In the genomic region with DNA sequence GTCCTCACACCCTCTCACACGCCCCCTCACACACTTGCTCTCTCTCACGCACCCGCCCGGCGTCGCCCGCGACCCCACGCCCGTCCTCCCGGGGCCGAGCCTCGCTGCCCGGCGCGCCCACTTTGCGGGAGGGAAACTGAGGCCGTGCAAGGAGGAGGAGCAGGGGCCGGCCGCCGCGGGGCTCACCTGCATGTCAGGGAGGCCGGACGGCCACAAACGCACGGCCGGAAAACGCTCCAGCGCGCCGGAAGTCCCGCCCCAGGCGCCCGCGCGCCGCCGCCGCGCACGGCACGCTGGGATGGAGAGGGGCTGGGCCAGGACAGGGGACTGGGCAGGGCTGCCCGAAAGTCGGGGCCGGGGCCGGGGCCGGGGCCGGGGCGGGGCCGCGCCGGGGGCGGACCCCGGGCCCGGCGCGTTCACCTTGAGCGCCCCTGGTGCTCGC, we compare ENCODE assay signal across 8 cellular contexts. TPM values are rescaled to one million over a fixed set of nuclear protein-coding genes. Genes with fewer than 3 reads are reported as not detected.
DNase-seq lines count a peak whose midpoint lies in the region; ATAC-seq, FAIRE-seq and TF ChIP-seq lines count a peak whose summit lies in the region.

A gene (minus strand): TSS at position 222 of the 442 bp plus-strand sequence. CDS start 5,994 bp downstream, outside the sequence.

- H4K20me1 ChIP-seq in endothelial cell of umbilical vein (replicated peaks; ENCODE audit: control insufficient read depth, extremely low read depth, insufficient read depth, low read length): no peaks in the 10 kb centered on the region

- peak; percentile 78 for TF ChIP-seq POLR2A in endothelial cell of umbilical vein (IDR thresholded peaks at IDR 0.05; ENCODE audit: low read depth, low read length)

- H3K4me3 ChIP-seq in CD8-positive, alpha-beta T cell (ENCODE audit: low read depth, low read length): peak within 1 kb of the TSS; percentile 92
- H3K4me3 ChIP-seq in NT2/D1 (ENCODE audit: insufficient read length, low read depth) (peak within 1 kb of the TSS; percentile 90), endothelial cell of umbilical vein (replicated peaks in 1 of 3; ENCODE audit: insufficient read depth in 1 of 3, low read depth in 1 of 3, low read length in 3 of 3) (peak within 1 kb of the TSS; percentile 74 to 96 (median 81))

- no peaks in the 10 kb centered on the region for H3K9me3 ChIP-seq in CD8-positive, alpha-beta T cell (ENCODE audit: low read length)
- H3K9me3 ChIP-seq in NT2/D1 (ENCODE audit: insufficient read depth, low read length) (no peaks in the 10 kb centered on the region), endothelial cell of umbilical vein (replicated peaks; ENCODE audit: control insufficient read depth, insufficient read depth, low read length) (no peaks in the 10 kb centered on the region)

- no peaks in the 10 kb centered on the region for H3K9me1 ChIP-seq in endothelial cell of umbilical vein (replicated peaks; ENCODE audit: control insufficient read depth, extremely low read depth, insufficient read depth, low read length)

- peak within 1 kb of the TSS; percentile 91 for H3K4me3 Mint-ChIP-seq in CD8-positive, alpha-beta T cell

- H3K4me1 ChIP-seq in CD8-positive, alpha-beta T cell (ENCODE audit: insufficient read depth, low read length): peaks cover 16% of the 10 kb centered on the region
- H3K4me1 ChIP-seq in NT2/D1 (ENCODE audit: insufficient read depth, insufficient read length) (peaks cover 14% of the 10 kb centered on the region), endothelial cell of umbilical vein (ENCODE audit: control insufficient read depth, extremely low read depth, insufficient read depth, low read length) (peaks cover 8% of the 10 kb centered on the region)

- POLR2A ChIA-PET in CD8-positive, alpha-beta T cell (lab: Charles Lee): interaction anchor here (1.1 kb wide), 1 partner anchor 68 kb away, joined by 4 read pairs; a partner anchor contains a TSS
- POLR2A ChIA-PET in endothelial cell of umbilical vein (lab: Charles Lee): no interaction called here

- peak; percentile 94 for ATAC-seq in CD8-positive, alpha-beta T cell
- peak; percentile 51 for ATAC-seq in GM19468 (IDR thresholded peaks at IDR 0.05; ENCODE audit: extremely low read depth, unreplicated experiment)

- peak within 1 kb of the TSS; percentile 98 for H2AFZ ChIP-seq in endothelial cell of umbilical vein (ENCODE audit: low read depth, low read length)

- peaks cover 12% of the 10 kb centered on the region for H3K36me3 Mint-ChIP-seq in CD8-positive, alpha-beta T cell

- no TSS peak for BruUV-seq in endothelial cell of umbilical vein (replicated peaks; lab: Mats Ljungman, UMichigan)

- peaks cover 17% of the 10 kb centered on the region for H3K79me2 ChIP-seq in endothelial cell of umbilical vein (ENCODE audit: control insufficient read depth, insufficient read depth, low read length)

- CTCF ChIA-PET in CD8-positive, alpha-beta T cell (lab: Charles Lee): interaction anchor here (2.0 kb wide), 1 partner anchor 14 kb away, joined by 7 read pairs; no protein-coding TSS in a partner anchor
- CTCF ChIA-PET in endothelial cell of umbilical vein (lab: Charles Lee): interaction anchor here (0.7 to 1.8 kb wide), 3 partner anchors 9 to 99 kb away, joined by 3 to 9 read pairs (median 6); no protein-coding TSS in a partner anchor

- H3K9ac ChIP-seq in NT2/D1 (ENCODE audit: insufficient read length, low read depth) (peak within 1 kb of the TSS; percentile 97), endothelial cell of umbilical vein (replicated peaks; ENCODE audit: extremely low read depth, insufficient read depth, low read length) (peak within 1 kb of the TSS; percentile 67)

- FAIRE-seq in endothelial cell of umbilical vein (lab: Jason Lieb, UNC): peak; percentile 72

- no peaks in the 10 kb centered on the region for H3K9me3 Mint-ChIP-seq in CD8-positive, alpha-beta T cell

- no peaks in the 10 kb centered on the region for H3K36me3 ChIP-seq in CD8-positive, alpha-beta T cell (ENCODE audit: insufficient read depth, low read length)
- H3K36me3 ChIP-seq in NT2/D1 (ENCODE audit: insufficient read depth, insufficient read length, low read length): peaks cover 36% of the 10 kb centered on the region
- no peaks in the 10 kb centered on the region for H3K36me3 ChIP-seq in endothelial cell of umbilical vein (ENCODE audit: control insufficient read depth in 2 of 2, extremely low read depth in 1 of 2, insufficient read depth in 2 of 2, low read length in 2 of 2)

- no peaks in the 10 kb centered on the region for H3K27me3 Mint-ChIP-seq in CD8-positive, alpha-beta T cell (ENCODE audit: low read depth)

- dilution Hi-C loops in endothelial cell of umbilical vein (cut with MboI; ENCODE audit: extremely low pct_ligation_motif_present, low sequenced_read_pairs): no loop called here

- peak within 1 kb of the TSS; percentile 71 for H3K27ac Mint-ChIP-seq in CD8-positive, alpha-beta T cell

- no peak for TF ChIP-seq CTCF in CD8-positive, alpha-beta T cell (IDR thresholded peaks at IDR 0.05)
- no peak for TF ChIP-seq CTCF in endothelial cell of umbilical vein (IDR thresholded peaks at IDR 0.05; ENCODE audit: extremely low read depth in 1 of 2, insufficient read depth in 1 of 2, low read depth in 1 of 2, low read length in 2 of 2)

- H3K4me1 Mint-ChIP-seq in CD8-positive, alpha-beta T cell (ENCODE audit: low read depth): peaks cover 24% of the 10 kb centered on the region

- no peaks in the 10 kb centered on the region for H3K27me3 ChIP-seq in CD8-positive, alpha-beta T cell (ENCODE audit: insufficient read depth, low read length)
- no peaks in the 10 kb centered on the region for H3K27me3 ChIP-seq in NT2/D1 (ENCODE audit: insufficient read depth, insufficient read length)
- no peaks in the 10 kb centered on the region for H3K27me3 ChIP-seq in endothelial cell of umbilical vein (ENCODE audit: control insufficient read depth in 2 of 2, insufficient read depth in 2 of 2, low read length in 2 of 2)

- H3K4me2 ChIP-seq in endothelial cell of umbilical vein (ENCODE audit: insufficient read depth, low read length): peak within 1 kb of the TSS; percentile 77

- intact Hi-C loops in CD8-positive, alpha-beta T cell (cut with DNase I, micrococcal nuclease): loop anchor here (1.0 to 5.0 kb wide), 4 partner anchors 15 to 373 kb away; a partner anchor contains a TSS
- intact Hi-C loops in endothelial cell of umbilical vein (cut with micrococcal nuclease): loop anchor here (2.0 to 5.0 kb wide), 3 partner anchors 14 to 142 kb away; a partner anchor contains a TSS

- peak within 1 kb of the TSS; percentile 47 for H3K27ac ChIP-seq in CD8-positive, alpha-beta T cell (ENCODE audit: low read depth, low read length)
- H3K27ac ChIP-seq in endothelial cell of umbilical vein (ENCODE audit: insufficient read depth, low read depth, low read length): peak within 1 kb of the TSS; percentile 53

- peak; percentile 51 to 89 (median 79) for DNase-seq in CD8-positive, alpha-beta T cell
- DNase-seq in HS-5 (ENCODE audit: low read depth): peak; percentile 26
- DNase-seq in NT2/D1 (ENCODE audit: low read depth, low spot score): peak; percentile 85
- DNase-seq in activated CD8-positive, alpha-beta memory T cell treated with anti-CD3 and anti-CD28 coated beads, Interleukin-2, amount 50 U/mL, for 4 hours: peak; percentile 83
- peak; percentile 81 for DNase-seq in endothelial cell of umbilical vein (ENCODE audit: low read depth, low spot score)
- peak; percentile 66 for DNase-seq in middle frontal gyrus (ENCODE audit: extremely low spot score, low spot score)
- peak; percentile 82 to 83 for DNase-seq in stimulated activated CD8-positive, alpha-beta memory T cell treated with anti-CD3 and anti-CD28 coated beads, Interleukin-2, amount 100 ng/mL, for 48 hours (ENCODE audit: low read depth in 2 of 2)

TF ChIP-seq in endothelial cell of umbilical vein, 7 proteins besides CTCF, POLR2A, EP300 and RAD21:
- no peak for TF ChIP-seq MYC (IDR thresholded peaks at IDR 0.05; ENCODE audit: low read depth, low read length)
- TF ChIP-seq GATA2 (IDR thresholded peaks at IDR 0.05; ENCODE audit: insufficient read depth, insufficient read length, low read depth, low read length): no peak
- TF ChIP-seq FOS (IDR thresholded peaks at IDR 0.05; ENCODE audit: borderline replicate concordance, insufficient read depth, low read length): no peak
- no peak for TF ChIP-seq POLR2AphosphoS5 (IDR thresholded peaks at IDR 0.05; ENCODE audit: insufficient read depth, low read depth, low read length)
- no peak for TF ChIP-seq EZH2 (IDR thresholded peaks at IDR 0.05; ENCODE audit: borderline replicate concordance, low read depth, low read length, severe bottlenecking)
- TF ChIP-seq, protein P1, sequence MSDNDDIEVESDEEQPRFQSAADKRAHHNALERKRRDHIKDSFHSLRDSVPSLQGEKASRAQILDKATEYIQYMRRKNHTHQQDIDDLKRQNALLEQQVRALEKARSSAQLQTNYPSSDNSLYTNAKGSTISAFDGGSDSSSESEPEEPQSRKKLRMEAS (IDR thresholded peaks at IDR 0.05; ENCODE audit: insufficient read depth, insufficient read length): no peak
- no peak for TF ChIP-seq JUN (IDR thresholded peaks at IDR 0.05; ENCODE audit: borderline replicate concordance, insufficient read depth, insufficient read length, low read depth)

RNA-seq across cellular contexts. Expression of the gene that starts here (rescaled TPM):
- total RNA-seq in CD8-positive, alpha-beta T cell: 10 to 100 TPM; 16.0 to 18.1 TPM
- 86.2 and 89.8 TPM in 2 replicates for total RNA-seq in endothelial cell of umbilical vein
- polyA plus RNA-seq in endothelial cell of umbilical vein: 98.2 and 107 TPM in 2 replicates
- polyA plus RNA-seq in endothelial cell of umbilical vein (2011; cell fraction: cytosol; rRNA removed): 117 and 125 TPM in 2 replicates
- 65.5 and 66.9 TPM in 2 replicates for polyA plus RNA-seq in endothelial cell of umbilical vein (2011; cell fraction: nucleus; rRNA removed)
- polyA plus RNA-seq in endothelial cell of umbilical vein (2012): 95.2 and 134 TPM in 2 replicates
- 75.0 and 96.4 TPM in 2 replicates for polyA minus RNA-seq in endothelial cell of umbilical vein
- polyA minus RNA-seq in endothelial cell of umbilical vein (2011; cell fraction: cytosol; rRNA and poly(A)+ RNA removed): 23.1 TPM
- 27.8 and 31.1 TPM in 2 replicates for polyA minus RNA-seq in endothelial cell of umbilical vein (2011; cell fraction: nucleus; rRNA and poly(A)+ RNA removed)

Comparison
In these comparisons a context has a peak if more than half of its experiments do, and no peak if none do; other contexts are left out.
1. Peak in every context shown above with its lines: DNase-seq, ATAC-seq, H3K4me3 ChIP-seq and H3K27ac ChIP-seq.
2. DNase-seq: peak in every context shown above with its lines; median percentile 85 in NT2/D1; 83 in activated CD8-positive, alpha-beta memory T cell treated with anti-CD3 and anti-CD28 coated beads, Interleukin-2, amount 50 U/mL, for 4 hours; 82 in stimulated activated CD8-positive, alpha-beta memory T cell treated with anti-CD3 and anti-CD28 coated beads, Interleukin-2, amount 100 ng/mL, for 48 hours; 81 in endothelial cell of umbilical vein; 79 in CD8-positive, alpha-beta T cell; 66 in middle frontal gyrus; 26 in HS-5.